13 cellular contexts compared by ENCODE assay signal in genomic region chr16:84486551-84487235, GRCh38. TPM values are rescaled to one million over a fixed set of nuclear protein-coding genes. Genes with fewer than 3 reads are reported as not detected.
DNase-seq lines count a peak whose midpoint lies in the region; ATAC-seq and TF ChIP-seq lines count a peak whose summit lies in the region.
"Had no signal": no experiment of that assay in that cellular context is flagged by ENCODE, and none has a peak within 500 bp of the region (broad histone marks: within the 10 kb centered on the region; RNA-seq: fewer than 3 reads in every experiment).

No MANE protein-coding gene starts in this region.

- no peak for TF ChIP-seq POLR2A in stomach (IDR thresholded peaks at IDR 0.05)

- TF ChIP-seq CTCF in stomach (IDR thresholded peaks at IDR 0.05), result no peak

- no peaks in the 10 kb centered on the region for H3K9me3 ChIP-seq in stomach

- intact Hi-C loops in stomach (cut with DNase I; ENCODE audit: low total_unique reads), result no loop called here

- CTCF ChIA-PET in HEK293T (lab: Yijun Ruan, JAX), result no interaction called here

- no peak for ATAC-seq in left lobe of liver
- ATAC-seq: HCT116 had no signal

- H3K27me3 ChIP-seq in stomach, result no peaks in the 10 kb centered on the region
- H3K27me3 ChIP-seq: BLaER1 had no signal

- H3K4me3 ChIP-seq in stomach, result no peak overlapping the region
- H3K4me3 ChIP-seq: BLaER1 had no signal

- peaks cover 22 to 82% (median 79%) of the 10 kb centered on the region in 4 donors for H3K36me3 ChIP-seq in stomach

- no peak for TF ChIP-seq EP300 in stomach (IDR thresholded peaks at IDR 0.05)

- no peaks in the 10 kb centered on the region for H3K4me1 ChIP-seq in stomach

- no peak overlapping the region for H3K27ac ChIP-seq in stomach
- H3K27ac ChIP-seq: BLaER1 had no signal

- POLR2A ChIA-PET in HEK293T (lab: Yijun Ruan, JAX), result no interaction called here

- WGBS in stomach, 5 donors, result 91 to 93% (median 91%) methylated on average over 16 to 17 of the region's 17 CpGs

- peak; percentile 34 for DNase-seq in activated CD8-positive, alpha-beta memory T cell treated with anti-CD3 and anti-CD28 coated beads, Interleukin-2, amount 50 U/mL, for 48 hours
- no peak for DNase-seq in activated CD8-positive, alpha-beta memory T cell treated with anti-CD3 and anti-CD28 coated beads for 24 hours
- DNase-seq in HEK293T (ENCODE audit: extremely low spot score) (peak; percentile 2), left lobe of liver (ENCODE audit: low spot score) (peak; percentile 39), stomach (peak; percentile 19), EL (no peak), mucosa of gallbladder (ENCODE audit: low spot score) (no peak)
- no peak for DNase-seq in central memory CD4-positive, alpha-beta T cell
- DNase-seq: 8988T, AML-193, DMS53 had no signal

TF ChIP-seq in HEK293T, 16 proteins besides CTCF, POLR2A, EP300 and RAD21:
- TF ChIP-seq NFRKB (IDR thresholded peaks at IDR 0.05) (no peak), LEF1 (IDR thresholded peaks at IDR 0.05; ENCODE audit: borderline replicate concordance) (no peak), PKNOX1 (IDR thresholded peaks at IDR 0.05) (no peak), SUZ12 (IDR thresholded peaks at IDR 0.05) (no peak), ARNT (IDR thresholded peaks at IDR 0.05) (no peak), BHLHE40 (IDR thresholded peaks at IDR 0.05; ENCODE audit: borderline replicate concordance) (no peak), HDGF (IDR thresholded peaks at IDR 0.05; ENCODE audit: borderline replicate concordance) (no peak), ZNF384 (IDR thresholded peaks at IDR 0.05) (no peak), ELF4 (IDR thresholded peaks at IDR 0.05) (no peak)

RNA-seq across cellular contexts. Expression of gene MEAK7, which starts 17.8 kb away (rescaled TPM):
- 2.9 TPM for total RNA-seq in left lobe of liver
- total RNA-seq in stomach, result 10 to 100 TPM in 2 of 5 donors, 1 to 10 TPM in 3; 5.8 to 21.1 (median 9.4) TPM
- 1 to 10 TPM; 3.9 to 7.0 (median 6.8) TPM for polyA plus RNA-seq in stomach
- 22.5 TPM for total RNA-seq in mucosa of gallbladder

Comparison
In these comparisons a context has a peak if more than half of its experiments do, and no peak if none do; other contexts are left out.
1. DNase-seq: peak in activated CD8-positive, alpha-beta memory T cell treated with anti-CD3 and anti-CD28 coated beads, Interleukin-2, amount 50 U/mL, for 48 hours (single experiment), HEK293T (single experiment), left lobe of liver (single experiment) and stomach (single experiment); none in activated CD8-positive, alpha-beta memory T cell treated with anti-CD3 and anti-CD28 coated beads for 24 hours (single experiment), EL (single experiment), central memory CD4-positive, alpha-beta T cell (single experiment) and mucosa of gallbladder (single experiment).